Comparison of ENCODE assay signal across 25 cellular contexts in genomic region chr10:48353246-48353645, GRCh38.
"Had no signal": no experiment of that assay in that cellular context is flagged by ENCODE, and none has a peak within 500 bp of the region (broad histone marks: within the 10 kb centered on the region; RNA-seq: fewer than 3 reads in every experiment).

No MANE protein-coding gene starts in this region.

- H3K36me3 ChIP-seq: neural progenitor cell, ovary, right lobe of liver, sigmoid colon, stomach, thoracic aorta, thyroid gland, tibial nerve, upper lobe of left lung, vagina had no signal

- H3K4me3 ChIP-seq: neural progenitor cell, ovary, psoas muscle, right lobe of liver, sigmoid colon, stomach, thoracic aorta, thyroid gland, tibial nerve, upper lobe of left lung, vagina had no signal

- DNase-seq: naive thymus-derived CD4-positive, alpha-beta T cell; natural killer cell; occipital lobe; ovary; posterior cingulate gyrus; psoas muscle; right lobe of liver; sigmoid colon; small intestine; stimulated activated CD4-positive, alpha-beta T cell treated with anti-CD3 and anti-CD28 coated beads, Interleukin-15, amount 100 ng/mL, for 24 hours; stimulated activated CD4-positive, alpha-beta T cell treated with anti-CD3 and anti-CD28 coated beads, Interleukin-2, amount 100 ng/mL, for 24 hours; stimulated activated CD4-positive, alpha-beta T cell treated with anti-CD3 and anti-CD28 coated beads, Interleukin-2, amount 100 ng/mL, for 48 hours; stimulated activated CD4-positive, alpha-beta T cell treated with anti-CD3 and anti-CD28 coated beads, Interleukin-4, amount 100 ng/mL, for 24 hours; stimulated activated naive B cell treated with anti-CD40 and anti-IgM and Interleukin-4, amounts not matched to agents 10 μg/mL and 1 μg/mL and 100 μg/mL, for 72 hours; stimulated activated naive CD4-positive, alpha-beta T cell treated with Interleukin-2 at 50 U/mL for 16 hours; stomach; thyroid gland; trophoblast cell; upper lobe of left lung had no signal

- H3K27ac ChIP-seq: neural progenitor cell, ovary, parathyroid adenoma, psoas muscle, right lobe of liver, sigmoid colon, stomach, thoracic aorta, thyroid gland, tibial nerve, upper lobe of left lung, vagina had no signal

- ATAC-seq: naive thymus-derived CD4-positive, alpha-beta T cell; natural killer cell; psoas muscle; right lobe of liver; stimulated activated effector memory CD8-positive, alpha-beta T cell treated with anti-CD3 and anti-CD28 coated beads, Interleukin-12 subunit alpha, Interleukin-12 subunit beta, amount 100 ng/mL, for 72 hours; stimulated activated naive B cell treated with anti-CD40 and anti-IgM and Interleukin-4, amounts not matched to agents 10 μg/mL and 1 μg/mL and 100 μg/mL, for 72 hours had no signal

- FAIRE-seq: small intestine had no signal

- H3K4me1 ChIP-seq: neural progenitor cell, parathyroid adenoma, psoas muscle, right lobe of liver, sigmoid colon, stomach, thyroid gland, tibial nerve, upper lobe of left lung, vagina had no signal

- H3K9me3 ChIP-seq: ovary, right lobe of liver, thyroid gland, upper lobe of left lung, vagina had no signal

- H3K27me3 ChIP-seq: neural progenitor cell, ovary, right lobe of liver, sigmoid colon, stomach, thyroid gland, tibial nerve, upper lobe of left lung, vagina had no signal
